In the genomic region with DNA sequence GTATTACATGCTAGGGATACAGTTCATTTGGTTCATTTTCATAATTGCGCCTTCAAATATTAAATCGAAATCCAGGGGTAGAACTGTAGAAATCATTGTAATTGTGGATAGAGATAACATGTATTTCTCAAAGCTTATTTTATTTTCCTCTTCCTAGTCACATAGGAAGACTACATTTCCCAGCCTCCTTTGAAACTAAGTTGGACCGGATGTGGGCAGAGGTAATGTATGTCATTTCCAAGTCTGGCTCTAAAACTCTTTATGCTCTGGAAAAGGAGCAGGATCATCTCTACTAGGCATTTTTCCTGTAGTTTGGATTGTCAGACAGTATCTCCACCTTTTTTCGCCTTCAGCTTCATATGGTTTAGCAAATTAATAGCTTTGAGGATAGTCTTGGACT, we compare ENCODE assay signal across 21 cellular contexts.
"Had no signal": no experiment of that assay in that cellular context is flagged by ENCODE, and none has a peak within 500 bp of the region (broad histone marks: within the 10 kb centered on the region; RNA-seq: fewer than 3 reads in every experiment).

No MANE protein-coding gene starts in this region.

- H3K27ac Mint-ChIP-seq: activated CD4-positive, alpha-beta memory T cell treated with anti-CD3 and anti-CD28 coated beads for 36 hours; activated naive CD8-positive, alpha-beta T cell treated with anti-CD3 and anti-CD28 coated beads, Interleukin-2, amount 50 U/mL, for 24 hours; activated T-helper 1 cell treated with anti-CD3 and anti-CD28 coated beads, Interleukin-12 subunit alpha, Interleukin-12 subunit beta, Interleukin-2, Interleukin-4 antibody, amounts not matched to agents 30 ng/mL and 10 ng/mL and 1 ng/mL, durations not matched to agents 14 hours and 24 hours and 36 hours; naive B cell; T-helper 1 cell treated with Interleukin-12 subunit alpha and Interleukin-12 subunit beta and Interleukin-4 antibody, amounts not matched to agents 30 μg/mL and 1 μg/mL, for 36 hours had no signal

- H3K4me3 ChIP-seq: body of pancreas, cardiac muscle cell, lower lobe of right lung, prostate gland, upper lobe of left lung had no signal

- H3K36me3 Mint-ChIP-seq: activated CD4-positive, alpha-beta memory T cell treated with anti-CD3 and anti-CD28 coated beads for 36 hours; naive B cell had no signal

- H3K9me3 ChIP-seq: body of pancreas, lower lobe of right lung, prostate gland, upper lobe of left lung had no signal

- DNase-seq: activated CD4-positive, alpha-beta memory T cell treated with anti-CD3 and anti-CD28 coated beads for 36 hours; activated CD4-positive, alpha-beta T cell treated with anti-CD3 and anti-CD28 coated beads for 48 hours; activated gamma-delta T cell; activated naive CD4-positive, alpha-beta T cell treated with anti-CD3 and anti-CD28 coated beads, Interleukin-2, amount 50 U/mL, for 16 hours; activated naive CD8-positive, alpha-beta T cell treated with anti-CD3 and anti-CD28 coated beads, Interleukin-2, amount 50 U/mL, for 24 hours; activated T-cell treated with anti-CD3 and anti-CD28 coated beads for 4 hours; body of pancreas; erythroblast; foreskin keratinocyte; lower lobe of right lung; naive B cell; stimulated activated CD4-positive, alpha-beta T cell treated with anti-CD3 and anti-CD28 coated beads, Interleukin-4, amount 100 ng/mL, for 24 hours; stimulated activated naive CD8-positive, alpha-beta T cell treated with anti-CD3 and anti-CD28 coated beads, Interleukin-15, Interleukin-2, amounts not matched to agents 100 U/mL and 50 U/mL, for 24 hours; T1000; upper lobe of left lung had no signal

- H3K27ac ChIP-seq: body of pancreas, cardiac muscle cell, foreskin keratinocyte, lower lobe of right lung, prostate gland, upper lobe of left lung had no signal

- H3K36me3 ChIP-seq: cardiac muscle cell, lower lobe of right lung, prostate gland, upper lobe of left lung had no signal

- H3K9me3 Mint-ChIP-seq: activated CD4-positive, alpha-beta memory T cell treated with anti-CD3 and anti-CD28 coated beads for 36 hours; activated naive CD8-positive, alpha-beta T cell treated with anti-CD3 and anti-CD28 coated beads, Interleukin-2, amount 50 U/mL, for 24 hours; activated T-helper 1 cell treated with anti-CD3 and anti-CD28 coated beads, Interleukin-12 subunit alpha, Interleukin-12 subunit beta, Interleukin-2, Interleukin-4 antibody, amounts not matched to agents 30 ng/mL and 10 ng/mL and 1 ng/mL, durations not matched to agents 14 hours and 24 hours and 36 hours; T-helper 1 cell treated with Interleukin-12 subunit alpha and Interleukin-12 subunit beta and Interleukin-4 antibody, amounts not matched to agents 30 μg/mL and 1 μg/mL, for 36 hours had no signal

- H3K4me3 Mint-ChIP-seq: activated CD4-positive, alpha-beta memory T cell treated with anti-CD3 and anti-CD28 coated beads for 36 hours; activated naive CD8-positive, alpha-beta T cell treated with anti-CD3 and anti-CD28 coated beads, Interleukin-2, amount 50 U/mL, for 24 hours; activated T-helper 1 cell treated with anti-CD3 and anti-CD28 coated beads, Interleukin-12 subunit alpha, Interleukin-12 subunit beta, Interleukin-2, Interleukin-4 antibody, amounts not matched to agents 30 ng/mL and 10 ng/mL and 1 ng/mL, durations not matched to agents 14 hours and 24 hours and 36 hours; naive B cell; T-helper 1 cell treated with Interleukin-12 subunit alpha and Interleukin-12 subunit beta and Interleukin-4 antibody, amounts not matched to agents 30 μg/mL and 1 μg/mL, for 36 hours had no signal

- H3K4me1 Mint-ChIP-seq: naive B cell had no signal

- FAIRE-seq: endometrium had no signal

- H3K4me1 ChIP-seq: body of pancreas, foreskin keratinocyte, lower lobe of right lung, prostate gland, upper lobe of left lung had no signal

- ATAC-seq: activated naive CD8-positive, alpha-beta T cell treated with anti-CD3 and anti-CD28 coated beads, Interleukin-2, amount 50 U/mL, for 24 hours; body of pancreas; foreskin keratinocyte; left lobe of liver; lower lobe of right lung; stimulated activated naive CD8-positive, alpha-beta T cell treated with anti-CD3 and anti-CD28 coated beads, Interleukin-15, Interleukin-2, amounts not matched to agents 100 U/mL and 50 U/mL, for 24 hours had no signal

- H3K27me3 ChIP-seq: body of pancreas, upper lobe of left lung had no signal
